In genomic region chr7:23272275-23272674, GRCh38 we compare ENCODE assay signal across 22 cellular contexts. TPM values are rescaled to one million over a fixed set of nuclear protein-coding genes. Genes with fewer than 3 reads are reported as not detected.
"Had no signal": no experiment of that assay in that cellular context is flagged by ENCODE, and none has a peak within 500 bp of the region (broad histone marks: within the 10 kb centered on the region; RNA-seq: fewer than 3 reads in every experiment).

No MANE protein-coding gene starts in this region.

- H3K36me3 Mint-ChIP-seq: brain; stimulated activated effector memory CD8-positive, alpha-beta T cell treated with anti-CD3 and anti-CD28 coated beads, Interleukin-12 subunit alpha, Interleukin-12 subunit beta, amount 100 ng/mL, for 72 hours had no signal

- H3K9me3 ChIP-seq: lower lobe of right lung, mucosa of descending colon, right lobe of liver, stomach, suprapubic skin, transverse colon, uterus had no signal

- DNase-seq: activated CD4-positive, alpha-beta T cell treated with anti-CD3 and anti-CD28 coated beads, Interleukin-2, amount 50 U/mL, for 1 hour; activated CD4-positive, CD25-positive, alpha-beta regulatory T cell treated with anti-CD3 and anti-CD28 coated beads, Interleukin-2, amount 50 U/mL, for 72 hours; activated CD8-positive, alpha-beta T cell treated with anti-CD3 and anti-CD28 coated beads, Interleukin-2, amount 10 ng/mL, durations not matched to agents 7 days and 5 days; activated naive CD4-positive, alpha-beta T cell treated with Interleukin-2 at 50 U/mL for 16 hours; effector memory CD4-positive, alpha-beta T cell; foreskin melanocyte; kidney; lower lobe of right lung; mesendoderm; mucosa of descending colon; right lobe of liver; small intestine; stimulated activated CD4-positive, alpha-beta T cell treated with anti-CD3 and anti-CD28 coated beads, Interleukin-2, amount 100 ng/mL, for 24 hours; stomach; transverse colon; WERI-Rb-1 had no signal

- H3K9me3 Mint-ChIP-seq: stimulated activated effector memory CD8-positive, alpha-beta T cell treated with anti-CD3 and anti-CD28 coated beads, Interleukin-12 subunit alpha, Interleukin-12 subunit beta, amount 100 ng/mL, for 72 hours; T-helper 2 cell treated with Interferon-gamma antibody and Interleukin-4, amounts not matched to agents 5 μg/mL and 100 μg/mL, for 36 hours had no signal

- H3K4me3 ChIP-seq: lower lobe of right lung, mucosa of descending colon, right lobe of liver, stomach, suprapubic skin, transverse colon, uterus had no signal

- H3K36me3 ChIP-seq: right lobe of liver, transverse colon, uterus, WERI-Rb-1 had no signal

- H3K4me1 ChIP-seq: lower lobe of right lung, right lobe of liver, suprapubic skin, uterus had no signal

- H3K27ac Mint-ChIP-seq: activated CD8-positive, alpha-beta T cell treated with anti-CD3 and anti-CD28 coated beads, Interleukin-2, amount 10 ng/mL, durations not matched to agents 7 days and 5 days; T-helper 2 cell treated with Interferon-gamma antibody and Interleukin-4, amounts not matched to agents 5 μg/mL and 100 μg/mL, for 36 hours had no signal

- H3K27me3 ChIP-seq: right lobe of liver, suprapubic skin, uterus had no signal

RNA-seq across cellular contexts. Expression of gene GPNMB, which starts 25.7 kb away (rescaled TPM):
- polyA plus RNA-seq: neural cell had no signal
